Comparison of ENCODE assay signal across 1 cellular context in the genomic region with DNA sequence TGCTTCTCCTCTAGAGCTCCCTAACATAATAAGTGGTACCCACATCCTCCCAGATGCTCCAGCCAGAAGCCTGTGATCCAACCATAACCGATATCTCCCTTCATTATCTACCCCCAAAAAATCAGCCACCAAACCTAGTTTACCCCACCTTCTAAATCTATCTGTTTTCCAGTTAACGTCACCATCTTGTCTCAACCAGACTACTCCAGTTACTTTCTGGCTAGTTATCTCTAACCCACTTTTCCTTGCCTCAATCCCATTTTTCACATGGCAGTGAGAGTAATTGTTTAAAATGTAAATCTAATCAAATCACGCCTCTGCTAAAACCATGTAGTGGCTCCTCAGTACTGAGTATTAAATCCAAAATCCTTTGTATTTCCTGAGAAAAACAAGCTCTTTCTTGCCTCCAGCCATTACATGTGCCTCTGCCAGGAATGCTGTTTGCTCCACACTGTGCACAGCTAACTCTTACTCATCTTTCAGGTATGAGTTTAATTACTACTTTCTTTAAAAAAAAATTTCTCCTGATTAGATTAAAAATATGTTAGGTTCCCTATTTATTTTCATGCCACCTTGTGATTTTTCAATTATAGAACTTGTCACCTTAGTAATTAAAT.
TF ChIP-seq lines count a peak whose summit lies in the region.

No MANE protein-coding gene starts in this region.

TF ChIP-seq in IMR-90, 13 proteins besides CTCF, POLR2A, EP300 and RAD21:
- TF ChIP-seq BHLHE40 (IDR thresholded peaks at IDR 0.05; ENCODE audit: low read depth, low read length), result no peak
- TF ChIP-seq, protein P1, sequence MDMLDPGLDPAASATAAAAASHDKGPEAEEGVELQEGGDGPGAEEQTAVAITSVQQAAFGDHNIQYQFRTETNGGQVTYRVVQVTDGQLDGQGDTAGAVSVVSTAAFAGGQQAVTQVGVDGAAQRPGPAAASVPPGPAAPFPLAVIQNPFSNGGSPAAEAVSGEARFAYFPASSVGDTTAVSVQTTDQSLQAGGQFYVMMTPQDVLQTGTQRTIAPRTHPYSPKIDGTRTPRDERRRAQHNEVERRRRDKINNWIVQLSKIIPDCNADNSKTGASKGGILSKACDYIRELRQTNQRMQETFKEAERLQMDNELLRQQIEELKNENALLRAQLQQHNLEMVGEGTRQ (IDR thresholded peaks at IDR 0.05; ENCODE audit: low read depth, low read length), result no peak
- TF ChIP-seq CHD1 (IDR thresholded peaks at IDR 0.05; ENCODE audit: low read depth, low read length), result no peak
- no peak for TF ChIP-seq FOS (IDR thresholded peaks at IDR 0.05; ENCODE audit: low read depth, low read length)
- TF ChIP-seq, protein P2, sequence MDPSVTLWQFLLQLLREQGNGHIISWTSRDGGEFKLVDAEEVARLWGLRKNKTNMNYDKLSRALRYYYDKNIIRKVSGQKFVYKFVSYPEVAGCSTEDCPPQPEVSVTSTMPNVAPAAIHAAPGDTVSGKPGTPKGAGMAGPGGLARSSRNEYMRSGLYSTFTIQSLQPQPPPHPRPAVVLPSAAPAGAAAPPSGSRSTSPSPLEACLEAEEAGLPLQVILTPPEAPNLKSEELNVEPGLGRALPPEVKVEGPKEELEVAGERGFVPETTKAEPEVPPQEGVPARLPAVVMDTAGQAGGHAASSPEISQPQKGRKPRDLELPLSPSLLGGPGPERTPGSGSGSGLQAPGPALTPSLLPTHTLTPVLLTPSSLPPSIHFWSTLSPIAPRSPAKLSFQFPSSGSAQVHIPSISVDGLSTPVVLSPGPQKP (IDR thresholded peaks at IDR 0.05; ENCODE audit: borderline replicate concordance, low read depth, low read length), result no peak
- no peak for TF ChIP-seq SMC3 (IDR thresholded peaks at IDR 0.05; ENCODE audit: low read depth, low read length)
- 0 out of 2 replicates have a peak, but pooled peaks have one; percentile 16 for TF ChIP-seq CEBPB (IDR thresholded peaks at IDR 0.05; ENCODE audit: low read depth, low read length)
TF ChIP-seq in IMR-90: peak in this region for 1.
